21 cellular contexts compared by ENCODE assay signal in genomic region chr12:57472391-57472790, GRCh38. TPM values are rescaled to one million over a fixed set of nuclear protein-coding genes. Genes with fewer than 3 reads are reported as not detected.
"Had no signal": no experiment of that assay in that cellular context is flagged by ENCODE, and none has a peak within 500 bp of the region (broad histone marks: within the 10 kb centered on the region; RNA-seq: fewer than 3 reads in every experiment).

No MANE protein-coding gene starts in this region.

- ATAC-seq: left lung had no signal

- H3K36me3 ChIP-seq: colonic mucosa, esophagus muscularis mucosa, right atrium auricular region had no signal

- DNase-seq: activated CD4-positive, alpha-beta T cell treated with anti-CD3 and anti-CD28 coated beads, Interleukin-2, amount 50 U/mL, for 48 hours; activated CD4-positive, CD25-positive, alpha-beta regulatory T cell treated with anti-CD3 and anti-CD28 coated beads, Interleukin-2, amount 50 U/mL, for 72 hours; activated naive CD4-positive, alpha-beta T cell; amniotic stem cell; colonic mucosa; hippocampal formation; left lung; mammary epithelial cell; nucleus accumbens; stimulated activated CD4-positive, alpha-beta T cell treated with anti-CD3 and anti-CD28 coated beads, Interleukin-15, amount 100 ng/mL, for 24 hours; stimulated activated CD4-positive, alpha-beta T cell treated with anti-CD3 and anti-CD28 coated beads, Interleukin-4, amount 100 ng/mL, for 1 hour; stimulated activated naive CD4-positive, alpha-beta T cell treated with Interleukin-2 at 50 U/mL for 16 hours; T-helper 9 cell; upper lobe of left lung had no signal

- H3K27ac Mint-ChIP-seq: progenitor cell of endocrine pancreas had no signal

- H3K4me1 ChIP-seq: colonic mucosa had no signal

- H3K4me3 ChIP-seq: colonic mucosa, esophagus muscularis mucosa, left lung, right atrium auricular region, suprapubic skin, upper lobe of left lung had no signal

- H3K27ac ChIP-seq: colonic mucosa, esophagus muscularis mucosa, right atrium auricular region, suprapubic skin, upper lobe of left lung had no signal

- H3K9me3 ChIP-seq: colonic mucosa, esophagus muscularis mucosa, left lung, right atrium auricular region, suprapubic skin, upper lobe of left lung had no signal

RNA-seq across cellular contexts. Expression of gene ARHGAP9, which starts 7.3 kb away (rescaled TPM):
- polyA plus RNA-seq: mammary epithelial cell had no signal

RNA-seq across cellular contexts. Expression of gene INHBE, which starts 17.3 kb away (rescaled TPM):
- total RNA-seq: esophagus muscularis mucosa, right atrium auricular region had no signal

RNA-seq across cellular contexts. Expression of gene INHBC, which starts 37.8 kb away (rescaled TPM):
- total RNA-seq: cardiac septum, colonic mucosa, esophagus muscularis mucosa, kidney, left lung, progenitor cell of endocrine pancreas, right atrium auricular region, skeletal muscle tissue, suprapubic skin, upper lobe of left lung had no signal
